8 cellular contexts compared by ENCODE assay signal in the genomic region with DNA sequence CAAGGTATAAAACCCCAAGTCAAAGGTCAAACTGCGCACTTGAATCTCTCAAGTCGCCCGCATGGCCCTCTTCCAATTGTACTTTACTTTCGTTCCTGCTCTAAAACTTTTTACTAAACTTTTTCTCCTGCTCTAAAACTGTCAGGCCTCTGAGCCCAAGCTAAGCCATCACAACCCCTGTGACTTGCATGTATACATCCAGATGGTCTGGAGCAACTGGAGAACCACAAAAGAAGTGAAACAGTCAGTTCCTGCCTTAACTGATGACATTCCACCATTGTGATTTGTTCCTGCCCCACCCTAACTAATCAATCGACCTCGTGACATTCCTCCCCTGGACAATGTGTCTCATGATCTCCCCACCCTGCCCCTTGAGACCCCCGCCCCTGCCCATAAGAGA.
"Had no signal": no experiment of that assay in that cellular context is flagged by ENCODE, and none has a peak within 500 bp of the region (broad histone marks: within the 10 kb centered on the region; RNA-seq: fewer than 3 reads in every experiment).

No MANE protein-coding gene starts in this region.

- DNase-seq: GDM1, GF-D8 had no signal

- ATAC-seq: GM12878 had no signal

- FAIRE-seq: G401.6, GM12878, GM12891, GM12892, GM18507, GM19239 had no signal

- H3K4me3 ChIP-seq: GM12878 had no signal
